Comparison of ENCODE assay signal across 9 cellular contexts in genomic region chr2:77962943-77963342, GRCh38.
"Had no signal": no experiment of that assay in that cellular context is flagged by ENCODE, and none has a peak within 500 bp of the region (broad histone marks: within the 10 kb centered on the region; RNA-seq: fewer than 3 reads in every experiment).

No MANE protein-coding gene starts in this region.

- H2AFZ ChIP-seq: GM23248 had no signal

- DNase-seq: GM23248, GOT3, H7, HFFc6, KBM-7 had no signal

- FAIRE-seq: HepG2 had no signal

- H3K9me3 ChIP-seq: HAP-1 had no signal

- H3K4me1 ChIP-seq: HAP-1 had no signal

- ATAC-seq: HCT116, HepG2 had no signal

- H3K36me3 ChIP-seq: HAP-1 had no signal

- H3K27ac ChIP-seq: GM23248, HL-60 had no signal

- H3K4me3 ChIP-seq: GM23248, HAP-1 had no signal

- H3K9ac ChIP-seq: GM23248 had no signal
